1 cellular context compared by ENCODE assay signal in the genomic region with DNA sequence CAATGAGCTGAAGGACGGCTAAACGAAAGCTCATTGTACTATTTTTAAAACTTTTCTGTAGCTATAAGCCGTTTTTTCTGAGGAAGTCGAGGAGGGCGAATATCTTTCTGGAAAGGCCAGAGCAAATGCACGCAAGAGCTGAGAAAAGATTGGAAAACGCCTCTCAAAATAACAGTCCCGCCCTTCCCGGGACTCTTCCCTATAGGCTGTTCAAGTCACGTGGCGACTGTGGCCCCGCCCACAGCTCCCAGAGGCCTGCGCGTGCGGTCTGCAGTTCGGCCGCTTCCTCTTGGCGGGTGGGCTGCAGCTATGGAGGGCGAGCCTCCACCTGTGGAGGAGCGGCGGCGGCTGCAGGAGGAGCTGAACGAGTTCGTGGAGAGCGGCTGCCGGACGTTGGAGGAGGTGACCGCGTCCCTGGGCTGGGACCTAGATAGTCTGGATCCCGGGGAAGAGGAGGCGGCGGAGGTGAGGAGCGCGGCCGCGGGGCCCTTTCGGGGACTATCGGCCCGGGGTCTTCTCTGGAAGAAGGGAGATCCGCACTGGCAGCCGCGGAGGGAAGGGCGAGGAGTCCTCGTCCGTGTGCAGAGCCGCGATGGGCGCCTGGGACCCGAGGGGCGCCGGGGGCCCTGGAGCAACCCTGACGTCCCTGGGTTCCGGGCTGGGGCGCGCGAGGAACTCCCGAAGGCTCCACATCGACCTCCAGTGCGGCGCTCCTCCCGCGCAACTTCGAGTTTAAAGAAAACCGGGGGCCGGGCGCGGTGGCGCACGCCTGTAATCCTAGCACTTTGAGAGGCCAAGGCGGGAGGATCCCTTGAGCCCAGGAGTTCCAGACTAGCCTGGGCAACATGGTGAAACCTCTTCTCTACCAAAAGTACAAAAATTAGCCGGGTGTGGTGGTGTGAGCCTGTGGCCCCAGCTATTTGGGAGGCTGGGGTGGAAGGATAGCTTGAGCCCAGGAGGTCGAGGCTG.
TF ChIP-seq lines count a peak whose summit lies in the region.

A gene with protein sequence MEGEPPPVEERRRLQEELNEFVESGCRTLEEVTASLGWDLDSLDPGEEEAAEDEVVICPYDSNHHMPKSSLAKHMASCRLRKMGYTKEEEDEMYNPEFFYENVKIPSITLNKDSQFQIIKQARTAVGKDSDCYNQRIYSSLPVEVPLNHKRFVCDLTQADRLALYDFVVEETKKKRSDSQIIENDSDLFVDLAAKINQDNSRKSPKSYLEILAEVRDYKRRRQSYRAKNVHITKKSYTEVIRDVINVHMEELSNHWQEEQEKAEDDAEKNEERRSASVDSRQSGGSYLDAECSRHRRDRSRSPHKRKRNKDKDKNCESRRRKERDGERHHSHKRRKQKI (plus strand): TSS at position 250 of the 969 bp plus-strand sequence. CDS start 60 bp downstream, at position 310.

TF ChIP-seq in HepG2, 621 proteins besides CTCF, POLR2A, EP300 and RAD21 (continued from another document and continues in another):
- TF ChIP-seq, protein P1, sequence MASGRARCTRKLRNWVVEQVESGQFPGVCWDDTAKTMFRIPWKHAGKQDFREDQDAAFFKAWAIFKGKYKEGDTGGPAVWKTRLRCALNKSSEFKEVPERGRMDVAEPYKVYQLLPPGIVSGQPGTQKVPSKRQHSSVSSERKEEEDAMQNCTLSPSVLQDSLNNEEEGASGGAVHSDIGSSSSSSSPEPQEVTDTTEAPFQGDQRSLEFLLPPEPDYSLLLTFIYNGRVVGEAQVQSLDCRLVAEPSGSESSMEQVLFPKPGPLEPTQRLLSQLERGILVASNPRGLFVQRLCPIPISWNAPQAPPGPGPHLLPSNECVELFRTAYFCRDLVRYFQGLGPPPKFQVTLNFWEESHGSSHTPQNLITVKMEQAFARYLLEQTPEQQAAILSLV (CRISPR knock-in tag; IDR thresholded peaks at IDR 0.05; ENCODE audit: borderline replicate concordance): peak; percentile 86
- TF ChIP-seq ZFP36L1 (CRISPR knock-in tag; IDR thresholded peaks at IDR 0.05) (0 out of 2 replicates have a peak, but pooled peaks have one; percentile 55), ZNF790 (CRISPR knock-in tag; IDR thresholded peaks at IDR 0.05; ENCODE audit: borderline replicate concordance) (peak; percentile 79; the same call in 1 of the 2 replicates), NFIB (CRISPR knock-in tag; IDR thresholded peaks at IDR 0.05; ENCODE audit: borderline replicate concordance) (no peak), HDAC1 (CRISPR knock-in tag; IDR thresholded peaks at IDR 0.05) (peak; percentile 93), CBX5 (CRISPR knock-in tag; IDR thresholded peaks at IDR 0.05; ENCODE audit: borderline replicate concordance) (peak; percentile 92; the same call in 1 of the 2 replicates), ZNF33B (CRISPR knock-in tag; IDR thresholded peaks at IDR 0.05) (peak; percentile 38; the same call in 1 of the 2 replicates), FIP1L1 (IDR thresholded peaks at IDR 0.05; ENCODE audit: borderline replicate concordance, insufficient read depth, low read depth, low read length) (no peak), ZBTB38 (CRISPR knock-in tag; IDR thresholded peaks at IDR 0.05) (peak; percentile 82), NR2C2 (CRISPR knock-in tag; IDR thresholded peaks at IDR 0.05; ENCODE audit: borderline replicate concordance) (peak; percentile 47), CBX2 (IDR thresholded peaks at IDR 0.05; ENCODE audit: low read depth, low read length) (no peak), CBX2 (CRISPR knock-in tag; IDR thresholded peaks at IDR 0.05; ENCODE audit: low read depth) (no peak), RFX1 (IDR thresholded peaks at IDR 0.05) (no peak), ZNF547 (CRISPR knock-in tag; IDR thresholded peaks at IDR 0.05) (no peak)
- TF ChIP-seq, protein P2, sequence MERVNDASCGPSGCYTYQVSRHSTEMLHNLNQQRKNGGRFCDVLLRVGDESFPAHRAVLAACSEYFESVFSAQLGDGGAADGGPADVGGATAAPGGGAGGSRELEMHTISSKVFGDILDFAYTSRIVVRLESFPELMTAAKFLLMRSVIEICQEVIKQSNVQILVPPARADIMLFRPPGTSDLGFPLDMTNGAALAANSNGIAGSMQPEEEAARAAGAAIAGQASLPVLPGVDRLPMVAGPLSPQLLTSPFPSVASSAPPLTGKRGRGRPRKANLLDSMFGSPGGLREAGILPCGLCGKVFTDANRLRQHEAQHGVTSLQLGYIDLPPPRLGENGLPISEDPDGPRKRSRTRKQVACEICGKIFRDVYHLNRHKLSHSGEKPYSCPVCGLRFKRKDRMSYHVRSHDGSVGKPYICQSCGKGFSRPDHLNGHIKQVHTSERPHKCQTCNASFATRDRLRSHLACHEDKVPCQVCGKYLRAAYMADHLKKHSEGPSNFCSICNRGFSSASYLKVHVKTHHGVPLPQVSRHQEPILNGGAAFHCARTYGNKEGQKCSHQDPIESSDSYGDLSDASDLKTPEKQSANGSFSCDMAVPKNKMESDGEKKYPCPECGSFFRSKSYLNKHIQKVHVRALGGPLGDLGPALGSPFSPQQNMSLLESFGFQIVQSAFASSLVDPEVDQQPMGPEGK (CRISPR knock-in tag; IDR thresholded peaks at IDR 0.05): peak; percentile 47; the same call in 1 of the 2 replicates
- TF ChIP-seq, protein P3, sequence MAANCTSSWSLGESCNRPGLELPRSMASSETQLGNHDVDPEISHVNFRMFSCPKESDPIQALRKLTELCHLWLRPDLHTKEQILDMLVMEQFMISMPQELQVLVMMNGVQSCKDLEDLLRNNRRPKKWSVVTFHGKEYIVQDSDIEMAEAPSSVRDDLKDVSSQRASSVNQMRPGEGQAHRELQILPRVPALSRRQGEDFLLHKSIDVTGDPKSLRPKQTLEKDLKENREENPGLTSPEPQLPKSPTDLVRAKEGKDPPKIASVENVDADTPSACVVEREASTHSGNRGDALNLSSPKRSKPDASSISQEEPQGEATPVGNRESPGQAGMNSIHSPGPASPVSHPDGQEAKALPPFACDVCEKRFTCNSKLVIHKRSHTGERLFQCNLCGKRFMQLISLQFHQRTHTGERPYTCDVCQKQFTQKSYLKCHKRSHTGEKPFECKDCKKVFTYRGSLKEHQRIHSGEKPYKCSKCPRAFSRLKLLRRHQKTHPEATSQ (CRISPR knock-in tag; IDR thresholded peaks at IDR 0.05; ENCODE audit: borderline replicate concordance): peak; percentile 74; the same call in 1 of the 2 replicates
- TF ChIP-seq, protein P4, sequence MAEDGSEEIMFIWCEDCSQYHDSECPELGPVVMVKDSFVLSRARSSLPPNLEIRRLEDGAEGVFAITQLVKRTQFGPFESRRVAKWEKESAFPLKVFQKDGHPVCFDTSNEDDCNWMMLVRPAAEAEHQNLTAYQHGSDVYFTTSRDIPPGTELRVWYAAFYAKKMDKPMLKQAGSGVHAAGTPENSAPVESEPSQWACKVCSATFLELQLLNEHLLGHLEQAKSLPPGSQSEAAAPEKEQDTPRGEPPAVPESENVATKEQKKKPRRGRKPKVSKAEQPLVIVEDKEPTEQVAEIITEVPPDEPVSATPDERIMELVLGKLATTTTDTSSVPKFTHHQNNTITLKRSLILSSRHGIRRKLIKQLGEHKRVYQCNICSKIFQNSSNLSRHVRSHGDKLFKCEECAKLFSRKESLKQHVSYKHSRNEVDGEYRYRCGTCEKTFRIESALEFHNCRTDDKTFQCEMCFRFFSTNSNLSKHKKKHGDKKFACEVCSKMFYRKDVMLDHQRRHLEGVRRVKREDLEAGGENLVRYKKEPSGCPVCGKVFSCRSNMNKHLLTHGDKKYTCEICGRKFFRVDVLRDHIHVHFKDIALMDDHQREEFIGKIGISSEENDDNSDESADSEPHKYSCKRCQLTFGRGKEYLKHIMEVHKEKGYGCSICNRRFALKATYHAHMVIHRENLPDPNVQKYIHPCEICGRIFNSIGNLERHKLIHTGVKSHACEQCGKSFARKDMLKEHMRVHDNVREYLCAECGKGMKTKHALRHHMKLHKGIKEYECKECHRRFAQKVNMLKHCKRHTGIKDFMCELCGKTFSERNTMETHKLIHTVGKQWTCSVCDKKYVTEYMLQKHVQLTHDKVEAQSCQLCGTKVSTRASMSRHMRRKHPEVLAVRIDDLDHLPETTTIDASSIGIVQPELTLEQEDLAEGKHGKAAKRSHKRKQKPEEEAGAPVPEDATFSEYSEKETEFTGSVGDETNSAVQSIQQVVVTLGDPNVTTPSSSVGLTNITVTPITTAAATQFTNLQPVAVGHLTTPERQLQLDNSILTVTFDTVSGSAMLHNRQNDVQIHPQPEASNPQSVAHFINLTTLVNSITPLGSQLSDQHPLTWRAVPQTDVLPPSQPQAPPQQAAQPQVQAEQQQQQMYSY (CRISPR knock-in tag; IDR thresholded peaks at IDR 0.05): no peak
- TF ChIP-seq, protein P5, sequence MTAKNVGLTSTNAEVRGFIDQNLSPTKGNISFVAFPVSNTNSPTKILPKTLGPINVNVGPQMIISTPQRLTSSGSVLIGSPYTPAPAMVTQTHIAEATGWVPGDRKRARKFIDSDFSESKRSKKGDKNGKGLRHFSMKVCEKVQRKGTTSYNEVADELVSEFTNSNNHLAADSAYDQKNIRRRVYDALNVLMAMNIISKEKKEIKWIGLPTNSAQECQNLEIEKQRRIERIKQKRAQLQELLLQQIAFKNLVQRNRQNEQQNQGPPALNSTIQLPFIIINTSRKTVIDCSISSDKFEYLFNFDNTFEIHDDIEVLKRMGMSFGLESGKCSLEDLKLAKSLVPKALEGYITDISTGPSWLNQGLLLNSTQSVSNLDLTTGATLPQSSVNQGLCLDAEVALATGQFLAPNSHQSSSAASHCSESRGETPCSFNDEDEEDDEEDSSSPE (CRISPR knock-in tag; IDR thresholded peaks at IDR 0.05): peak; percentile 92
- TF ChIP-seq, protein P6, sequence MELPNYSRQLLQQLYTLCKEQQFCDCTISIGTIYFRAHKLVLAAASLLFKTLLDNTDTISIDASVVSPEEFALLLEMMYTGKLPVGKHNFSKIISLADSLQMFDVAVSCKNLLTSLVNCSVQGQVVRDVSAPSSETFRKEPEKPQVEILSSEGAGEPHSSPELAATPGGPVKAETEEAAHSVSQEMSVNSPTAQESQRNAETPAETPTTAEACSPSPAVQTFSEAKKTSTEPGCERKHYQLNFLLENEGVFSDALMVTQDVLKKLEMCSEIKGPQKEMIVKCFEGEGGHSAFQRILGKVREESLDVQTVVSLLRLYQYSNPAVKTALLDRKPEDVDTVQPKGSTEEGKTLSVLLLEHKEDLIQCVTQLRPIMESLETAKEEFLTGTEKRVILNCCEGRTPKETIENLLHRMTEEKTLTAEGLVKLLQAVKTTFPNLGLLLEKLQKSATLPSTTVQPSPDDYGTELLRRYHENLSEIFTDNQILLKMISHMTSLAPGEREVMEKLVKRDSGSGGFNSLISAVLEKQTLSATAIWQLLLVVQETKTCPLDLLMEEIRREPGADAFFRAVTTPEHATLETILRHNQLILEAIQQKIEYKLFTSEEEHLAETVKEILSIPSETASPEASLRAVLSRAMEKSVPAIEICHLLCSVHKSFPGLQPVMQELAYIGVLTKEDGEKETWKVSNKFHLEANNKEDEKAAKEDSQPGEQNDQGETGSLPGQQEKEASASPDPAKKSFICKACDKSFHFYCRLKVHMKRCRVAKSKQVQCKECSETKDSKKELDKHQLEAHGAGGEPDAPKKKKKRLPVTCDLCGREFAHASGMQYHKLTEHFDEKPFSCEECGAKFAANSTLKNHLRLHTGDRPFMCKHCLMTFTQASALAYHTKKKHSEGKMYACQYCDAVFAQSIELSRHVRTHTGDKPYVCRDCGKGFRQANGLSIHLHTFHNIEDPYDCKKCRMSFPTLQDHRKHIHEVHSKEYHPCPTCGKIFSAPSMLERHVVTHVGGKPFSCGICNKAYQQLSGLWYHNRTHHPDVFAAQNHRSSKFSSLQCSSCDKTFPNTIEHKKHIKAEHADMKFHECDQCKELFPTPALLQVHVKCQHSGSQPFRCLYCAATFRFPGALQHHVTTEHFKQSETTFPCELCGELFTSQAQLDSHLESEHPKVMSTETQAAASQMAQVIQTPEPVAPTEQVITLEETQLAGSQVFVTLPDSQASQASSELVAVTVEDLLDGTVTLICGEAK (IDR thresholded peaks at IDR 0.05): no peak
- TF ChIP-seq, protein P6 (CRISPR knock-in tag; IDR thresholded peaks at IDR 0.05): peak; percentile 56; the same call in 1 of the 2 replicates
- TF ChIP-seq, protein P7, sequence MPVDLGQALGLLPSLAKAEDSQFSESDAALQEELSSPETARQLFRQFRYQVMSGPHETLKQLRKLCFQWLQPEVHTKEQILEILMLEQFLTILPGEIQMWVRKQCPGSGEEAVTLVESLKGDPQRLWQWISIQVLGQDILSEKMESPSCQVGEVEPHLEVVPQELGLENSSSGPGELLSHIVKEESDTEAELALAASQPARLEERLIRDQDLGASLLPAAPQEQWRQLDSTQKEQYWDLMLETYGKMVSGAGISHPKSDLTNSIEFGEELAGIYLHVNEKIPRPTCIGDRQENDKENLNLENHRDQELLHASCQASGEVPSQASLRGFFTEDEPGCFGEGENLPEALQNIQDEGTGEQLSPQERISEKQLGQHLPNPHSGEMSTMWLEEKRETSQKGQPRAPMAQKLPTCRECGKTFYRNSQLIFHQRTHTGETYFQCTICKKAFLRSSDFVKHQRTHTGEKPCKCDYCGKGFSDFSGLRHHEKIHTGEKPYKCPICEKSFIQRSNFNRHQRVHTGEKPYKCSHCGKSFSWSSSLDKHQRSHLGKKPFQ (CRISPR knock-in tag; IDR thresholded peaks at IDR 0.05; ENCODE audit: insufficient replicate concordance): peak; percentile 82
- TF ChIP-seq, protein P8, sequence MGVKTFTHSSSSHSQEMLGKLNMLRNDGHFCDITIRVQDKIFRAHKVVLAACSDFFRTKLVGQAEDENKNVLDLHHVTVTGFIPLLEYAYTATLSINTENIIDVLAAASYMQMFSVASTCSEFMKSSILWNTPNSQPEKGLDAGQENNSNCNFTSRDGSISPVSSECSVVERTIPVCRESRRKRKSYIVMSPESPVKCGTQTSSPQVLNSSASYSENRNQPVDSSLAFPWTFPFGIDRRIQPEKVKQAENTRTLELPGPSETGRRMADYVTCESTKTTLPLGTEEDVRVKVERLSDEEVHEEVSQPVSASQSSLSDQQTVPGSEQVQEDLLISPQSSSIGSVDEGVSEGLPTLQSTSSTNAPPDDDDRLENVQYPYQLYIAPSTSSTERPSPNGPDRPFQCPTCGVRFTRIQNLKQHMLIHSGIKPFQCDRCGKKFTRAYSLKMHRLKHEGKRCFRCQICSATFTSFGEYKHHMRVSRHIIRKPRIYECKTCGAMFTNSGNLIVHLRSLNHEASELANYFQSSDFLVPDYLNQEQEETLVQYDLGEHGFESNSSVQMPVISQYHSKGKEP (CRISPR knock-in tag; IDR thresholded peaks at IDR 0.05): no peak
